In genomic region chr5:65102826-65103673, GRCh38 we compare ENCODE assay signal across 8 cellular contexts.
A peak's percentile ranks its signal among the peaks of the same experiment; 100 is the strongest.
DNase-seq lines count a peak whose midpoint lies in the region; ATAC-seq and TF ChIP-seq lines count a peak whose summit lies in the region.

No MANE protein-coding gene starts in this region.

- peak; percentile 90 for DNase-seq in COR-L47 (lab: John Stamatoyannopoulos, UW)
- DNase-seq in HPDE6-E6E7 (ENCODE audit: extremely low spot score), result peak; percentile 34
- DNase-seq in SHP77 (lab: John Stamatoyannopoulos, UW), result peak; percentile 45 to 70
- DNase-seq in activated naive CD4-positive, alpha-beta T cell treated with anti-CD3 and anti-CD28 coated beads, Interleukin-2, amount 50 U/mL, for 16 hours, result peak; percentile 38
- peak in 41 of 42 donors; percentile 3 to 75 (median 50) for DNase-seq in head of caudate nucleus
- DNase-seq in progenitor cell of endocrine pancreas (ENCODE audit: low spot score, unreplicated experiment), result no peak
- no peak for DNase-seq in inferior parietal cortex (ENCODE audit: extremely low spot score)

- H3K4me3 Mint-ChIP-seq in progenitor cell of endocrine pancreas (ENCODE audit: low read depth), result peak overlapping the region; percentile 64

- TF ChIP-seq CTCF in progenitor cell of endocrine pancreas (IDR thresholded peaks at IDR 0.05; ENCODE audit: unreplicated experiment), result no peak

- H3K27ac Mint-ChIP-seq in progenitor cell of endocrine pancreas, result peak overlapping the region; percentile 94

- no peaks in the 10 kb centered on the region for H3K9me3 Mint-ChIP-seq in progenitor cell of endocrine pancreas (ENCODE audit: low read depth)

- peaks cover 9% of the 10 kb centered on the region for H3K4me1 Mint-ChIP-seq in progenitor cell of endocrine pancreas (ENCODE audit: low read depth)

- H3K36me3 Mint-ChIP-seq in progenitor cell of endocrine pancreas (ENCODE audit: insufficient read depth), result no peaks in the 10 kb centered on the region

- intact Hi-C loops in head of caudate nucleus (cut with DNase I), result loop anchor here (5.0 kb wide), 1 partner anchor 379 kb away; the partner anchor contains the start of gene ADAMTS6

- H3K27me3 Mint-ChIP-seq in progenitor cell of endocrine pancreas, result no peaks in the 10 kb centered on the region

- peak; percentile 67 for ATAC-seq in GM19468 (IDR thresholded peaks at IDR 0.05; ENCODE audit: extremely low read depth, unreplicated experiment)

Comparison
In these comparisons a context has a peak if more than half of its experiments do, and no peak if none do; other contexts are left out.
1. DNase-seq: peak in COR-L47 (single experiment), HPDE6-E6E7 (single experiment), SHP77 (2 of 2), activated naive CD4-positive, alpha-beta T cell treated with anti-CD3 and anti-CD28 coated beads, Interleukin-2, amount 50 U/mL, for 16 hours (single experiment) and head of caudate nucleus (41 of 42); none in progenitor cell of endocrine pancreas (single experiment) and inferior parietal cortex (single experiment).